In genomic region chr1:93850687-93851326, GRCh38 we compare ENCODE assay signal across 8 cellular contexts. TPM values are rescaled to one million over a fixed set of nuclear protein-coding genes. Genes with fewer than 3 reads are reported as not detected.
DNase-seq lines count a peak whose midpoint lies in the region; ATAC-seq, FAIRE-seq and TF ChIP-seq lines count a peak whose summit lies in the region.
"Not testable (repeated sequence)": the region's sequence is repeated elsewhere in the genome, so short reads cannot be mapped to it uniquely, and the experiment has no call there.

No MANE protein-coding gene starts in this region.

- H3K27me3 ChIP-seq in Caco-2 (replicated peaks; ENCODE audit: control insufficient read depth, insufficient read depth, low read length); bronchial epithelial cell (ENCODE audit: control insufficient read depth, insufficient read depth, low read length); right cardiac atrium (ENCODE audit: control insufficient read depth, insufficient read depth); pancreas: not testable (repeated sequence)

- CTCF ChIA-PET in Caco-2 (lab: Charles Lee): not testable (repeated sequence)

- H3K36me3 Mint-ChIP-seq in Caco-2 (ENCODE audit: insufficient read depth, unreplicated experiment): peaks cover 23% of the 10 kb centered on the region
- peaks cover 27% of the 10 kb centered on the region for H3K36me3 Mint-ChIP-seq in stimulated activated effector memory CD8-positive, alpha-beta T cell treated with anti-CD3 and anti-CD28 coated beads, Interleukin-12 subunit alpha, Interleukin-12 subunit beta, amount 100 ng/mL, for 72 hours

- H3K4me3 ChIP-seq in Caco-2 (ENCODE audit: low read depth, low read length); bronchial epithelial cell (ENCODE audit: low read depth, low read length); right cardiac atrium (ENCODE audit: low read length); pancreas: not testable (repeated sequence)

- not testable (repeated sequence) for H3K9me3 ChIP-seq in Caco-2; right cardiac atrium (ENCODE audit: control insufficient read depth, low read length); pancreas

- H3K27ac Mint-ChIP-seq in Caco-2 (ENCODE audit: unreplicated experiment); stimulated activated effector memory CD8-positive, alpha-beta T cell treated with anti-CD3 and anti-CD28 coated beads, Interleukin-12 subunit alpha, Interleukin-12 subunit beta, amount 100 ng/mL, for 72 hours: not testable (repeated sequence)

- POLR2A ChIA-PET in Caco-2 (lab: Charles Lee): not testable (repeated sequence)

- not testable (repeated sequence) for H3K4me1 Mint-ChIP-seq in Caco-2 (ENCODE audit: low read depth, unreplicated experiment)
- H3K4me1 Mint-ChIP-seq in stimulated activated effector memory CD8-positive, alpha-beta T cell treated with anti-CD3 and anti-CD28 coated beads, Interleukin-12 subunit alpha, Interleukin-12 subunit beta, amount 100 ng/mL, for 72 hours: peaks cover 19% of the 10 kb centered on the region

- not testable (repeated sequence) for H3K27ac ChIP-seq in right cardiac atrium (ENCODE audit: low read length); pancreas

- not testable (repeated sequence) for ATAC-seq in right cardiac atrium; pancreas; stimulated activated effector memory CD8-positive, alpha-beta T cell treated with anti-CD3 and anti-CD28 coated beads, Interleukin-12 subunit alpha, Interleukin-12 subunit beta, amount 100 ng/mL, for 72 hours

- H3K4me3 Mint-ChIP-seq in Caco-2 (ENCODE audit: unreplicated experiment); stimulated activated effector memory CD8-positive, alpha-beta T cell treated with anti-CD3 and anti-CD28 coated beads, Interleukin-12 subunit alpha, Interleukin-12 subunit beta, amount 100 ng/mL, for 72 hours: not testable (repeated sequence)

- peak; percentile 21 to 39 for DNase-seq in Caco-2
- peak; percentile 39 for DNase-seq in RKO (ENCODE audit: low spot score)
- DNase-seq in activated CD8-positive, alpha-beta memory T cell treated with anti-CD3 and anti-CD28 coated beads for 24 hours: peak; percentile 78
- DNase-seq in bronchial epithelial cell (ENCODE audit: low read depth): peak; percentile 44
- DNase-seq in right cardiac atrium: peak; percentile 72 to 90 (median 87)
- peak; percentile 55 to 78 (median 68) for DNase-seq in pancreas
- peak; percentile 25 to 74 for DNase-seq in stimulated activated effector memory CD8-positive, alpha-beta T cell treated with anti-CD3 and anti-CD28 coated beads, Interleukin-12 subunit alpha, Interleukin-12 subunit beta, amount 100 ng/mL, for 72 hours (ENCODE audit: low spot score in 2 of 2)

- H3K4me1 ChIP-seq in Caco-2; right cardiac atrium (ENCODE audit: control insufficient read depth, insufficient read depth, low read length); pancreas: not testable (repeated sequence)

- not testable (repeated sequence) for FAIRE-seq in bronchial epithelial cell (lab: Jason Lieb, UNC); pancreas (lab: Jason Lieb, UNC)

- not testable (repeated sequence) for BruUV-seq in Caco-2 (replicated peaks; lab: Mats Ljungman, UMichigan)

- H3K27me3 Mint-ChIP-seq in Caco-2 (ENCODE audit: insufficient read depth, unreplicated experiment): not testable (repeated sequence)

- WGBS in right cardiac atrium: 31% methylated on average over 10 of the region's 10 CpGs
- 30 to 35% methylated on average over 10 of the region's 10 CpGs for WGBS in pancreas, 2 donors

- H3K36me3 ChIP-seq in Caco-2 (ENCODE audit: control insufficient read depth, insufficient read depth, low read length); bronchial epithelial cell (ENCODE audit: control insufficient read depth, insufficient read depth, low read length); pancreas: not testable (repeated sequence)

- H3K9me3 Mint-ChIP-seq in Caco-2 (ENCODE audit: unreplicated experiment): peaks cover 22% of the 10 kb centered on the region
- H3K9me3 Mint-ChIP-seq in stimulated activated effector memory CD8-positive, alpha-beta T cell treated with anti-CD3 and anti-CD28 coated beads, Interleukin-12 subunit alpha, Interleukin-12 subunit beta, amount 100 ng/mL, for 72 hours: not testable (repeated sequence)

- intact Hi-C loops in Caco-2 (cut with micrococcal nuclease; ENCODE audit: unreplicated experiment); right cardiac atrium (cut with DNase I); pancreas (cut with DNase I): not testable (repeated sequence)

- TF ChIP-seq CTCF in Caco-2 (IDR thresholded peaks at IDR 0.05; ENCODE audit: insufficient read depth in 1 of 2, low read depth in 1 of 2, low read length in 1 of 2, severe bottlenecking in 1 of 2, unreplicated experiment in 1 of 2): not testable (repeated sequence)
- TF ChIP-seq CTCF in LNCAP (IDR thresholded peaks at IDR 0.05) (peak; percentile 47; the same call in 1 of the 2 replicates), bronchial epithelial cell (IDR thresholded peaks at IDR 0.05; ENCODE audit: insufficient read depth, low read length, severe bottlenecking) (peak; percentile 30), pancreas (IDR thresholded peaks at IDR 0.05) (peak; percentile 35 to 45 (median 36))

RNA-seq across cellular contexts. Expression of gene DNTTIP2, which starts 28.2 kb away (rescaled TPM):
- total RNA-seq in Caco-2 (2022) (39.0 and 39.9 TPM in 2 replicates), bronchial epithelial cell (24.5 and 28.4 TPM in 2 replicates), right cardiac atrium (10 to 100 TPM; 33.3 to 43.5 (median 39.4) TPM), pancreas (10 to 100 TPM; 15.7 to 24.3 (median 20.5) TPM)
- polyA plus RNA-seq in right cardiac atrium (35.1 TPM), pancreas (10 to 100 TPM; 26.4 to 39.2 TPM)

RNA-seq across cellular contexts. Expression of gene GCLM, which starts 58.4 kb away (rescaled TPM):
- 11.7 and 11.8 TPM in 2 replicates for total RNA-seq in Caco-2 (2022)
- 7.4 and 9.7 TPM in 2 replicates for total RNA-seq in bronchial epithelial cell
- total RNA-seq in right cardiac atrium: 10 to 100 TPM in 2 of 4 donors, 1 to 10 TPM in 2; 9.3 to 10.4 (median 10.1) TPM
- polyA plus RNA-seq in right cardiac atrium: 3.8 TPM
- total RNA-seq in pancreas: 1 to 10 TPM; 3.9 to 9.6 (median 6.7) TPM
- 10 to 100 TPM in 1 of 2 donors, 1 to 10 TPM in 1; 2.1 to 10.4 TPM for polyA plus RNA-seq in pancreas

Comparison
In these comparisons a context has a peak if more than half of its experiments do, and no peak if none do; other contexts are left out.
1. DNase-seq: peak in every context shown above with its lines; median percentile 87 in right cardiac atrium; 78 in activated CD8-positive, alpha-beta memory T cell treated with anti-CD3 and anti-CD28 coated beads for 24 hours; 68 in pancreas; 50 in stimulated activated effector memory CD8-positive, alpha-beta T cell treated with anti-CD3 and anti-CD28 coated beads, Interleukin-12 subunit alpha, Interleukin-12 subunit beta, amount 100 ng/mL, for 72 hours; 44 in bronchial epithelial cell; 39 in RKO; 30 in Caco-2.